In the genomic region with DNA sequence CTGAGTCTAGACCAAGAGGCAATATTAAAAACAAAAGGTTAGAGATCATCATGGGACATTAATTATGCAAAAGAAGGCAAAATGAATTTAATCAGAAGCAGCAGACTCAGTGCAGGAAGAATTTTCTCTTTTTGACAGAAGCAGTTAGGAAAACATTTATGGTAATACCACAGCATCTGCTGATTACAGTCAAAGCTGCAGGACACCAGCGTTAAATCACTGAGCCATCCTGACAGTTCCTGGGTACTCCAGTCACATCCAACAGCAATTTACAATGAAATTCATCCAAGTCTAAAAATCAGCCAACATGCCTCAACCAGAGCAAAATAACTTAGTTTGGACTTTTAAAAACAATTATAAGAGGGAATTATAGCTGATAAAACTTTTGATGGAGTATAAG, we compare ENCODE assay signal across 17 cellular contexts.
DNase-seq lines count a peak whose midpoint lies in the region; ATAC-seq and TF ChIP-seq lines count a peak whose summit lies in the region.
"Had no signal": no experiment of that assay in that cellular context is flagged by ENCODE, and none has a peak within 500 bp of the region (broad histone marks: within the 10 kb centered on the region; RNA-seq: fewer than 3 reads in every experiment).

No MANE protein-coding gene starts in this region.

- peak overlapping the region; percentile 31 for H3K4me2 ChIP-seq in parathyroid adenoma (ENCODE audit: low read length)
- H3K4me2 ChIP-seq: A549 had no signal

- no peaks in the 10 kb centered on the region for H3K27me3 ChIP-seq in endodermal cell (ENCODE audit: control insufficient read depth, insufficient read depth, low read length, poor library complexity, severe bottlenecking)
- H3K27me3 ChIP-seq in parathyroid adenoma (ENCODE audit: control insufficient read depth, insufficient read depth, low read length), result no peaks in the 10 kb centered on the region
- H3K27me3 ChIP-seq: MG63, Peyer's patch had no signal

- no peaks in the 10 kb centered on the region for H3K79me2 ChIP-seq in parathyroid adenoma

- H3K36me3 Mint-ChIP-seq in endodermal cell (ENCODE audit: low read depth), result no peaks in the 10 kb centered on the region

- H3K4me3 Mint-ChIP-seq in endodermal cell, result no peak overlapping the region

- H3K4me1 ChIP-seq in endodermal cell (ENCODE audit: control insufficient read depth, insufficient read depth, low read length), result peaks cover 16% of the 10 kb centered on the region
- H3K4me1 ChIP-seq in parathyroid adenoma, result peaks cover 41% of the 10 kb centered on the region
- H3K4me1 ChIP-seq: Peyer's patch had no signal

- peak overlapping the region; percentile 80 for H3K27ac ChIP-seq in endodermal cell (ENCODE audit: low read depth, low read length)
- peak overlapping the region; percentile 93 for H3K27ac ChIP-seq in parathyroid adenoma
- H3K27ac ChIP-seq: A549, Peyer's patch had no signal

- H2AFZ ChIP-seq in parathyroid adenoma, result peak overlapping the region; percentile 17

- no peaks in the 10 kb centered on the region for H3K27me3 Mint-ChIP-seq in endodermal cell (ENCODE audit: insufficient read depth)

- peaks cover 70% of the 10 kb centered on the region for H3K4me1 Mint-ChIP-seq in endodermal cell

- no peaks in the 10 kb centered on the region for H3K9me3 Mint-ChIP-seq in endodermal cell

- DNase-seq in NCI-H345 (lab: John Stamatoyannopoulos, UW) (peak; percentile 57), NCI-H345 treated with DMSO at 0.1 percent for 48 hours (lab: John Stamatoyannopoulos, UW; ENCODE audit: unreplicated experiment) (no peak), SK-N-DZ (ENCODE audit: low spot score) (peak; percentile 10), endodermal cell (no peak)
- DNase-seq in stimulated activated CD4-positive, alpha-beta T cell treated with anti-CD3 and anti-CD28 coated beads, Interleukin-4, amount 100 ng/mL, for 4 hours, result no peak
- DNase-seq: KG1, MG63, NCI-H2029 treated with DMSO at 0.1 percent for 48 hours, NCI-H226, NCI-H774, Peyer's patch, Right ventricle myocardium superior had no signal

- H3K9ac ChIP-seq in endodermal cell (ENCODE audit: extremely low read depth, low read length, poor library complexity, severe bottlenecking) (no peak overlapping the region), parathyroid adenoma (no peak overlapping the region)

- H3K36me3 ChIP-seq in endodermal cell (ENCODE audit: control insufficient read depth, insufficient read depth, low read length) (peaks cover 7% of the 10 kb centered on the region), parathyroid adenoma (ENCODE audit: control insufficient read depth, insufficient read depth, low read length) (no peaks in the 10 kb centered on the region)
- H3K36me3 ChIP-seq: MG63, Peyer's patch had no signal

- 55% methylated on average over 1 of the region's 1 CpG; no CpG with 5 or more reads in 1 of the 2 experiments for WGBS in endodermal cell (ENCODE audit: insufficient coverage in 1 of 2, insufficient read length in 1 of 2), 2 experiments

- TF ChIP-seq CTCF in endodermal cell (conservative IDR thresholded peaks at IDR 0.05) (no peak), parathyroid adenoma (IDR thresholded peaks at IDR 0.05) (no peak)

- no peak overlapping the region for H3K4me3 ChIP-seq in endodermal cell (ENCODE audit: low read length)
- H3K4me3 ChIP-seq in parathyroid adenoma (ENCODE audit: low read depth, low read length), result no peak overlapping the region
- H3K4me3 ChIP-seq: A549, GM12878, MG63, Peyer's patch had no signal

- H3K9me3 ChIP-seq in endodermal cell (ENCODE audit: control insufficient read depth, low read length) (peaks cover 5% of the 10 kb centered on the region), parathyroid adenoma (ENCODE audit: control insufficient read depth, low read length) (no peaks in the 10 kb centered on the region)
- H3K9me3 ChIP-seq: A549, MG63, Peyer's patch had no signal

- ATAC-seq in GM18861 (IDR thresholded peaks at IDR 0.05; ENCODE audit: unreplicated experiment) (no peak), HG02610 (IDR thresholded peaks at IDR 0.05; ENCODE audit: unreplicated experiment) (no peak)
- ATAC-seq: A549, GM12878 had no signal

- no peak overlapping the region for H3K27ac Mint-ChIP-seq in endodermal cell

Comparison
In these comparisons a context has a peak if more than half of its experiments do, and no peak if none do; other contexts are left out.
1. DNase-seq: peak in NCI-H345 (single experiment) and SK-N-DZ (single experiment); none in NCI-H345 treated with DMSO at 0.1 percent for 48 hours (single experiment), endodermal cell (single experiment) and stimulated activated CD4-positive, alpha-beta T cell treated with anti-CD3 and anti-CD28 coated beads, Interleukin-4, amount 100 ng/mL, for 4 hours (0 of 2).